Comparison of ENCODE assay signal across 18 cellular contexts in genomic region chr11:14547440-14547839, GRCh38. TPM values are rescaled to one million over a fixed set of nuclear protein-coding genes. Genes with fewer than 3 reads are reported as not detected.
DNase-seq lines count a peak whose midpoint lies in the region; ATAC-seq and TF ChIP-seq lines count a peak whose summit lies in the region.
"Had no signal": no experiment of that assay in that cellular context is flagged by ENCODE, and none has a peak within 500 bp of the region (broad histone marks: within the 10 kb centered on the region; RNA-seq: fewer than 3 reads in every experiment).

No MANE protein-coding gene starts in this region.

- H3K27ac ChIP-seq in caudate nucleus (ENCODE audit: low read depth, low read length) (peak overlapping the region; percentile 58), right lobe of liver (peak overlapping the region in 1 of 3 donors; percentile 58)
- H3K27ac ChIP-seq: A549, BLaER1, HL-60 had no signal

- H3K4me1 Mint-ChIP-seq in activated naive CD4-positive, alpha-beta T cell treated with anti-CD3 and anti-CD28 coated beads for 36 hours (ENCODE audit: low read depth), result peaks cover 37% of the 10 kb centered on the region

- TF ChIP-seq POLR2A in right lobe of liver (IDR thresholded peaks at IDR 0.05), result no peak

- H3K4me1 ChIP-seq in right lobe of liver, result peaks cover 0 to 54% (median 1%) of the 10 kb centered on the region in 4 donors
- H3K4me1 ChIP-seq: BLaER1 had no signal

- peak; percentile 57 to 77 (median 64) for ATAC-seq in right lobe of liver
- ATAC-seq: A549, GM12878, HCT116 had no signal

- in situ Hi-C loops in ACHN (cut with HindIII; ENCODE audit: low pct_ligation_motif_present, low pct_unique_long_range_greater_than_20kb, low sequenced_read_pairs), result no loop called here

- CTCF ChIA-PET in activated naive CD4-positive, alpha-beta T cell treated with anti-CD3 and anti-CD28 coated beads for 36 hours (lab: Charles Lee), result interaction anchor here (0.5 to 1.4 kb wide), 2 partner anchors 217 to 361 kb away, joined by 3 read pairs; no protein-coding TSS in a partner anchor

- no peak overlapping the region for H3K4me3 ChIP-seq in right lobe of liver
- H3K4me3 ChIP-seq: A549, BLaER1, GM12878 had no signal

- no peak for DNase-seq in activated naive CD4-positive, alpha-beta T cell treated with anti-CD3 and anti-CD28 coated beads for 36 hours
- DNase-seq in activated naive CD4-positive, alpha-beta T cell treated with Interleukin-2 at 50 U/mL for 16 hours, result no peak
- DNase-seq in caudate nucleus (lab: John Stamatoyannopoulos, UW) (no peak), right lobe of liver (no peak), posterior vena cava (ENCODE audit: low spot score) (no peak), DMS53 (lab: John Stamatoyannopoulos, UW) (no peak), ACHN (no peak)
- DNase-seq: AML-193; Calu3; CD4-positive, alpha-beta T cell; DMS 273 treated with DMSO at 0.1 percent for 48 hours; DMS79; IMR-90 had no signal

- 20% methylated on average over 1 of the region's 2 CpGs for WGBS in right lobe of liver (ENCODE audit: insufficient coverage, low coverage, low lambda C conversion rate, missing lambda C conversion rate)

- H3K27ac Mint-ChIP-seq in activated naive CD4-positive, alpha-beta T cell treated with anti-CD3 and anti-CD28 coated beads for 36 hours, result peak overlapping the region; percentile 50
- H3K27ac Mint-ChIP-seq: CD4-positive, alpha-beta T cell had no signal

- intact Hi-C loops in activated naive CD4-positive, alpha-beta T cell treated with anti-CD3 and anti-CD28 coated beads for 36 hours (cut with micrococcal nuclease), result no loop called here
- intact Hi-C loops in right lobe of liver (cut with DNase I) (no loop called here), posterior vena cava (cut with DNase I) (no loop called here)

- H3K9me3 ChIP-seq in right lobe of liver, result no peaks in the 10 kb centered on the region
- H3K9me3 ChIP-seq: A549, BLaER1 had no signal

- no peaks in the 10 kb centered on the region for H3K36me3 ChIP-seq in right lobe of liver
- H3K36me3 ChIP-seq: BLaER1 had no signal

- H3K27me3 ChIP-seq in right lobe of liver, result no peaks in the 10 kb centered on the region
- H3K27me3 ChIP-seq: BLaER1 had no signal

- H3K4me3 Mint-ChIP-seq in activated naive CD4-positive, alpha-beta T cell treated with anti-CD3 and anti-CD28 coated beads for 36 hours, result no peak overlapping the region
- H3K4me3 Mint-ChIP-seq: CD4-positive, alpha-beta T cell had no signal

- peaks cover 10% of the 10 kb centered on the region for H3K36me3 Mint-ChIP-seq in activated naive CD4-positive, alpha-beta T cell treated with anti-CD3 and anti-CD28 coated beads for 36 hours (ENCODE audit: low read depth)

- no peaks in the 10 kb centered on the region for H3K27me3 Mint-ChIP-seq in activated naive CD4-positive, alpha-beta T cell treated with anti-CD3 and anti-CD28 coated beads for 36 hours (ENCODE audit: low read depth)
- H3K27me3 Mint-ChIP-seq: CD4-positive, alpha-beta T cell had no signal

- H3K9me3 Mint-ChIP-seq in activated naive CD4-positive, alpha-beta T cell treated with anti-CD3 and anti-CD28 coated beads for 36 hours, result no peaks in the 10 kb centered on the region
- H3K9me3 Mint-ChIP-seq: CD4-positive, alpha-beta T cell had no signal

- no peak for TF ChIP-seq CTCF in right lobe of liver (IDR thresholded peaks at IDR 0.05)

RNA-seq across cellular contexts. Expression of gene PSMA1, which starts 27.3 kb away (rescaled TPM):
- total RNA-seq in activated naive CD4-positive, alpha-beta T cell treated with anti-CD3 and anti-CD28 coated beads for 36 hours, result 100 to 1,000 TPM; 367 to 375 TPM
- total RNA-seq in right lobe of liver (10 to 100 TPM; 69.4 to 95.1 (median 90.7) TPM), posterior vena cava (100 to 1,000 TPM; 112 to 140 TPM)

RNA-seq across cellular contexts. Expression of gene COPB1, which starts 47.8 kb away (rescaled TPM):
- total RNA-seq in activated naive CD4-positive, alpha-beta T cell treated with anti-CD3 and anti-CD28 coated beads for 36 hours, result 100 to 1,000 TPM; 111 to 112 TPM
- total RNA-seq in right lobe of liver (10 to 100 TPM; 39.1 to 77.8 (median 56.6) TPM), posterior vena cava (100 to 1,000 TPM; 103 to 113 TPM)
